8 cellular contexts compared by ENCODE assay signal in the genomic region with DNA sequence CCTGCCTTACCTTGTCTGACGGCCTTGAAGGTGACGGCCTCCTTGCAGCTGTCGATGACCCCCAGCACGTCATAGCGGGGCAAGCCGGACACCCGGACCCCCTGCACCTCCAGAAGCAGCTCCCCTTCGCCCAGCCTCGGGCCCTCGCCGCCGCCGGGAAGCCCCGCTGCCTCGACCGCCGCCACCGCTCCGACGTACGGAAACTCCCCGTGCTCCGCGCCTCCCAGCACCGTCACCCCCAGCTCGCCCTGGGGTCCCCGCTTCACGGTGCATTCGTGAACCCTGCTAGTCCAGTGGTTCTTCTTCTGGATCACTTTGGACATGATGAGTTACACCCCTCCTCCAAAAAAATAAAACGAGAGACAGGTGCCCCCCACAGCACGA. TPM values are rescaled to one million over a fixed set of nuclear protein-coding genes. Genes with fewer than 3 reads are reported as not detected.
DNase-seq lines count a peak whose midpoint lies in the region; ATAC-seq and TF ChIP-seq lines count a peak whose summit lies in the region.

No MANE protein-coding gene starts in this region.

- no peaks in the 10 kb centered on the region for H3K27me3 ChIP-seq in vagina

- H3K4me3 ChIP-seq in choroid plexus epithelial cell (ENCODE audit: low read depth, low read length), result peak overlapping the region; percentile 89
- H3K4me3 ChIP-seq in vagina, result peak overlapping the region; percentile 45 to 76

- TF ChIP-seq POLR2A in vagina (IDR thresholded peaks at IDR 0.05), result no peak

- H3K4me3 Mint-ChIP-seq in memory B cell, result peak overlapping the region; percentile 69

- no peaks in the 10 kb centered on the region for H3K36me3 Mint-ChIP-seq in memory B cell

- H3K36me3 ChIP-seq in vagina, result no peaks in the 10 kb centered on the region

- H3K27ac Mint-ChIP-seq in memory B cell, result no peak overlapping the region

- H3K4me1 Mint-ChIP-seq in memory B cell, result peaks cover 8% of the 10 kb centered on the region

- peaks cover 29% of the 10 kb centered on the region for H3K4me1 ChIP-seq in vagina

- H3K9me3 Mint-ChIP-seq in memory B cell, result peaks cover 3% of the 10 kb centered on the region

- peak overlapping the region; percentile 82 for H3K27ac ChIP-seq in vagina

- H3K9me3 ChIP-seq in vagina, result no peaks in the 10 kb centered on the region

- DNase-seq in D341Med (ENCODE audit: low spot score) (peak; percentile 65), choroid plexus epithelial cell (ENCODE audit: low read depth) (no peak), memory B cell (ENCODE audit: low spot score in 2 of 2) (no peak), vagina (ENCODE audit: extremely low spot score in 2 of 2) (no peak)
- DNase-seq in stimulated activated naive CD4-positive, alpha-beta T cell treated with Interleukin-2 at 50 U/mL for 16 hours (lab: John Stamatoyannopoulos, UW), result no peak

- intact Hi-C loops in vagina (cut with DNase I), result loop anchor here (5.0 kb wide), 1 partner anchor 99 kb away; no protein-coding TSS in a partner anchor

- peaks cover 35% of the 10 kb centered on the region for H3K27me3 Mint-ChIP-seq in memory B cell

- no peak for TF ChIP-seq CTCF in choroid plexus epithelial cell (conservative IDR thresholded peaks at IDR 0.05; ENCODE audit: low read depth, low read length)
- no peak for TF ChIP-seq CTCF in vagina (IDR thresholded peaks at IDR 0.05)

- ATAC-seq in HG03432 (IDR thresholded peaks at IDR 0.05; ENCODE audit: unreplicated experiment) (peak; percentile 29), memory B cell (ENCODE audit: low read depth) (no peak), GM18519 (IDR thresholded peaks at IDR 0.05; ENCODE audit: low FRiP score, unreplicated experiment) (no peak), HG02763 (IDR thresholded peaks at IDR 0.05; ENCODE audit: unreplicated experiment) (no peak)

RNA-seq across cellular contexts. Expression of gene MAGI1, which starts 0.7 kb away (rescaled TPM):
- total RNA-seq in vagina, result 47.1 TPM
